ENCODE assay signal across 8 cellular contexts in the genomic region with DNA sequence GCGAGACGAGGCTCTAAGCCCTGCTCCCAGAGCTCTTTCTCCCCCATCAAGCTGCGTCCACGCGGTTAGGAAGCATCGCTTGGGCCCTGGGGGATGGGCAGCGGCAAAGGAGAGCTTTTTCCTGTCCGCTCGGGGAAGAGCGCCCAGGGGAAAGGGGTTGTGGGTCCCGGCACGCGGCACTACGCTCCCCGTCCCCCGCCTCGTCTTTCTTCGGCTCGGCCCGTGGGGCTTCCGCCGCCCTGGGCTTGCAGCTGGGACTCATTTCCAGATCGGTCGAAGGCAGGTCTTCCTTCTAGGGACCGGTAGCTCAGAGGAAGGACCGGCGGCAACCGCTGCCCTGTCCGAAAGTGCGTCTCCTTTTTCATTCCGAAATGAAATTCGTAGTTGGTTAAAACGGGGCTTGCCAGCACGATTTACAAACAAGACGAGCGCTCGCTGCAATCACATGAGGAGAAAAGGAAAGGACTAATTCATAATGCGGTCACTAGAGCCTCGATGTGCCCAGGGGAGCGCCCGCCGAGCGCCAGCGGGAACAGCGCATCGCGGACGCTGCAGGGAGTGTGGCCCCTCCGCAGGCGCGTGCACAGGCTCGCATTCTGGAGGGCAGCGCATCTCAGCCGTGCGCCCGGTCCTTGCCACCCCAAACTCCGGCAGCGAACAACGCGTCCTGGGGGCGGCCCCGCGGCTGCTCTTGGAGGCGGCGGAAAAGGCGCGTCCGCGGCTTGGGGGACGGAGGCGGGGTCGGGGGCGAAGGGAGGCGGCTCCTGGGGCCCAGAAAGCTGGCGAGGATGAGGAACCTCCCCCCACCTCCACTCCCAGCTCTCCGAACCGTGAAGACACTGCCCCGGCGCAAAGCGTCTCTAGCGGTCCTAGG. TPM values are rescaled to one million over a fixed set of nuclear protein-coding genes. Genes with fewer than 3 reads are reported as not detected.
DNase-seq lines count a peak whose midpoint lies in the region; ATAC-seq and TF ChIP-seq lines count a peak whose summit lies in the region.

No MANE protein-coding gene starts in this region.

- peak; percentile 81 for DNase-seq in OCI-M1 (lab: John Stamatoyannopoulos, UW)
- DNase-seq in activated T-cell treated with anti-CD3 and anti-CD28 coated beads, Interleukin-2, amount 50 U/mL, for 72 hours: peak; percentile 89 to 90
- peak; percentile 54 for DNase-seq in glomerular visceral epithelial cell (ENCODE audit: extremely low spot score)
- peak; percentile 86 for DNase-seq in posterior vena cava (ENCODE audit: low spot score)
- no peak for DNase-seq in vagina (ENCODE audit: extremely low spot score in 2 of 2)

- H3K27ac Mint-ChIP-seq in activated T-cell treated with anti-CD3 and anti-CD28 coated beads, Interleukin-2, amount 50 U/mL, for 72 hours: peak overlapping the region; percentile 82

- no peaks in the 10 kb centered on the region for H3K36me3 ChIP-seq in vagina

- intact Hi-C loops in posterior vena cava (cut with DNase I): no loop called here
- intact Hi-C loops in vagina (cut with DNase I): no loop called here

- H3K4me1 ChIP-seq in vagina: peaks cover 33% of the 10 kb centered on the region

- TF ChIP-seq CTCF in C4-2B (conservative IDR thresholded peaks at IDR 0.05): no peak
- no peak for TF ChIP-seq CTCF in vagina (IDR thresholded peaks at IDR 0.05)

- no peaks in the 10 kb centered on the region for H3K9me3 Mint-ChIP-seq in activated T-cell treated with anti-CD3 and anti-CD28 coated beads, Interleukin-2, amount 50 U/mL, for 72 hours

- no peak for TF ChIP-seq POLR2A in vagina (IDR thresholded peaks at IDR 0.05)

- peak overlapping the region; percentile 50 to 54 for H3K4me3 ChIP-seq in vagina

- H3K27ac ChIP-seq in C4-2B (peak overlapping the region; percentile 7; the same call in 1 of the 2 replicates), vagina (peak overlapping the region; percentile 9)

- peak; percentile 44 for ATAC-seq in GM19025 (IDR thresholded peaks at IDR 0.05; ENCODE audit: low read depth, unreplicated experiment)
- peak; percentile 58 for ATAC-seq in HG03280 (IDR thresholded peaks at IDR 0.05; ENCODE audit: unreplicated experiment)
- peak; percentile 68 to 74 for ATAC-seq in activated T-cell treated with anti-CD3 and anti-CD28 coated beads, Interleukin-2, amount 50 U/mL, for 72 hours (replicated peaks in 1 of 2)

- H3K36me3 Mint-ChIP-seq in activated T-cell treated with anti-CD3 and anti-CD28 coated beads, Interleukin-2, amount 50 U/mL, for 72 hours (ENCODE audit: insufficient read depth in 2 of 2): peaks cover 5% of the 10 kb centered on the region in 2 donors

- H3K4me1 Mint-ChIP-seq in activated T-cell treated with anti-CD3 and anti-CD28 coated beads, Interleukin-2, amount 50 U/mL, for 72 hours (ENCODE audit: low read depth): peaks cover 74% of the 10 kb centered on the region

- no peaks in the 10 kb centered on the region for H3K9me3 ChIP-seq in vagina

- H3K27me3 ChIP-seq in vagina: no peaks in the 10 kb centered on the region

- H3K27me3 Mint-ChIP-seq in activated T-cell treated with anti-CD3 and anti-CD28 coated beads, Interleukin-2, amount 50 U/mL, for 72 hours (ENCODE audit: low read depth): no peaks in the 10 kb centered on the region

- H3K4me3 Mint-ChIP-seq in activated T-cell treated with anti-CD3 and anti-CD28 coated beads, Interleukin-2, amount 50 U/mL, for 72 hours: peak overlapping the region; percentile 94 to 96

RNA-seq across cellular contexts. Expression of a gene that starts 3.6 kb away (rescaled TPM):
- total RNA-seq in activated T-cell treated with anti-CD3 and anti-CD28 coated beads, Interleukin-2, amount 50 U/mL, for 72 hours: 10 to 100 TPM; 28.0 to 31.4 TPM
- total RNA-seq in posterior vena cava: 1 to 10 TPM in 1 of 2 donors, under 1 TPM in 1; 0.69 to 1.5 TPM
- 1.5 TPM for total RNA-seq in vagina

RNA-seq across cellular contexts. Expression of a gene that starts 14.1 kb away (rescaled TPM):
- total RNA-seq in activated T-cell treated with anti-CD3 and anti-CD28 coated beads, Interleukin-2, amount 50 U/mL, for 72 hours: 10 to 100 TPM; 82.2 to 86.2 TPM
- total RNA-seq in posterior vena cava: under 1 TPM; 0.51 to 1.00 TPM
- 6.4 TPM for total RNA-seq in vagina

RNA-seq across cellular contexts. Expression of a gene that starts 16.1 kb away (rescaled TPM):
- total RNA-seq in activated T-cell treated with anti-CD3 and anti-CD28 coated beads, Interleukin-2, amount 50 U/mL, for 72 hours: 100 to 1,000 TPM; 188 to 228 TPM
- total RNA-seq in posterior vena cava (10 to 100 TPM; 67.2 to 78.3 TPM), vagina (129 TPM)

RNA-seq across cellular contexts. Expression of a gene that starts 55.4 kb away (rescaled TPM):
- 10 to 100 TPM; 70.8 to 72.6 TPM for total RNA-seq in activated T-cell treated with anti-CD3 and anti-CD28 coated beads, Interleukin-2, amount 50 U/mL, for 72 hours
- 10 to 100 TPM; 41.9 to 46.4 TPM for total RNA-seq in posterior vena cava
- total RNA-seq in vagina: 92.6 TPM

RNA-seq across cellular contexts. Expression of a gene that starts 55.7 kb away (rescaled TPM):
- 10 to 100 TPM; 23.2 to 29.3 TPM for total RNA-seq in activated T-cell treated with anti-CD3 and anti-CD28 coated beads, Interleukin-2, amount 50 U/mL, for 72 hours
- total RNA-seq in posterior vena cava (10 to 100 TPM; 49.2 to 52.4 TPM), vagina (40.0 TPM)

Comparison
In these comparisons a context has a peak if more than half of its experiments do, and no peak if none do; other contexts are left out.
1. DNase-seq: peak in OCI-M1 (single experiment), activated T-cell treated with anti-CD3 and anti-CD28 coated beads, Interleukin-2, amount 50 U/mL, for 72 hours (2 of 2), glomerular visceral epithelial cell (single experiment) and posterior vena cava (single experiment); none in vagina (0 of 2).
2. RNA of a gene that starts 3.6 kb away (total RNA-seq): 28.0 to 31.4 TPM in activated T-cell treated with anti-CD3 and anti-CD28 coated beads, Interleukin-2, amount 50 U/mL, for 72 hours; 0.69 to 1.5 TPM in posterior vena cava and 1.5 TPM in vagina (single experiment); every median in the first group is over 10 times any median in the second.
3. RNA of a gene that starts 14.1 kb away (total RNA-seq): 82.2 to 86.2 TPM in activated T-cell treated with anti-CD3 and anti-CD28 coated beads, Interleukin-2, amount 50 U/mL, for 72 hours; 6.4 TPM in vagina (single experiment) and 0.51 to 1.00 TPM in posterior vena cava; every median in the first group is over 10 times any median in the second.
4. Peak in every context shown above with its lines, with median percentiles within 50 percentile points of each other: ATAC-seq.